Comparison of ENCODE assay signal across 28 cellular contexts in the genomic region with DNA sequence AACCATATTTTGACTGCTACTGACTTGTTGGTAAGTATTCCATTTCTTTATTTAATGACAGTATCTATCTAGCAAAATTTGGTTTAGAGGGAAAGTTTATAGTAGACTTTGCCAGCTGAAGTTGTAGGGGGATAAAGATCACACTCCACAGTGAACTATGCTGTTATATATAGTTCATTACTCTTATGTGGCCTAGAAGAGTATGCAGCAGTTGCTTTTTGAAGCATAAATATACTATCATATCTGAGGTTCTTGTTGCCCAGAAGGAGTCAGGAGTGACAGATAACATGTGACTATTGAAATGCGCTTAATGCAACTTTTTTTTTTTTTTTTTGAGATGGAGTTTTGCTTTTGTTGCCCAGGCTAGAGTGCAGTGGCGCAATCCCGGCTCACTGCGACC.
"Had no signal": no experiment of that assay in that cellular context is flagged by ENCODE, and none has a peak within 500 bp of the region (broad histone marks: within the 10 kb centered on the region; RNA-seq: fewer than 3 reads in every experiment).

No MANE protein-coding gene starts in this region.

- H3K27ac Mint-ChIP-seq: endodermal cell; immature natural killer cell; mesothelial cell of epicardium; naive thymus-derived CD8-positive, alpha-beta T cell; stimulated activated memory B cell treated with anti-CD40 and anti-IgM and Interleukin-4, amounts not matched to agents 10 μg/mL and 1 μg/mL and 100 μg/mL, for 72 hours had no signal

- ATAC-seq: esophagus mucosa; gastroesophageal sphincter; mucosa of descending colon; naive thymus-derived CD8-positive, alpha-beta T cell; stimulated activated memory B cell treated with anti-CD40 and anti-IgM and Interleukin-4, amounts not matched to agents 10 μg/mL and 1 μg/mL and 100 μg/mL, for 72 hours; stimulated activated naive CD8-positive, alpha-beta T cell treated with anti-CD3 and anti-CD28 coated beads, Interleukin-15, Interleukin-2, amounts not matched to agents 100 U/mL and 50 U/mL, for 24 hours had no signal

- H3K36me3 ChIP-seq: ovary had no signal

- H3K4me3 ChIP-seq: gastroesophageal sphincter, mucosa of descending colon, ovary, skin epidermis, spleen, testis, tibial nerve, upper lobe of left lung had no signal

- H3K27ac ChIP-seq: epithelial cell of prostate, gastroesophageal sphincter, ovary, skin epidermis, spleen, testis had no signal

- H3K9me3 ChIP-seq: gastroesophageal sphincter, mucosa of descending colon, ovary, spleen, testis, tibial nerve, upper lobe of left lung had no signal

- H3K27me3 ChIP-seq: gastroesophageal sphincter, ovary, spleen, testis, tibial nerve, upper lobe of left lung had no signal

- H3K4me1 Mint-ChIP-seq: stimulated activated memory B cell treated with anti-CD40 and anti-IgM and Interleukin-4, amounts not matched to agents 10 μg/mL and 1 μg/mL and 100 μg/mL, for 72 hours had no signal

- DNase-seq: central memory CD4-positive, alpha-beta T cell; effector CD8-positive, alpha-beta T cell; endodermal cell; foreskin fibroblast; hypothalamus; immature natural killer cell; islet precursor cell; kidney glomerular epithelial cell; mesenchymal stem cell; mucosa of descending colon; naive thymus-derived CD8-positive, alpha-beta T cell; occipital lobe; ovary; posterior cingulate gyrus; retina; spleen; stimulated activated CD4-positive, alpha-beta T cell treated with anti-CD3 and anti-CD28 coated beads, Interleukin-4, amount 100 ng/mL, for 4 hours; stimulated activated naive CD8-positive, alpha-beta T cell treated with anti-CD3 and anti-CD28 coated beads, Interleukin-15, Interleukin-2, amounts not matched to agents 100 U/mL and 50 U/mL, for 24 hours; substantia nigra; testis; upper lobe of left lung had no signal

- H3K4me1 ChIP-seq: testis had no signal

- H3K9me3 Mint-ChIP-seq: endodermal cell; immature natural killer cell; mesothelial cell of epicardium; naive thymus-derived CD8-positive, alpha-beta T cell; stimulated activated memory B cell treated with anti-CD40 and anti-IgM and Interleukin-4, amounts not matched to agents 10 μg/mL and 1 μg/mL and 100 μg/mL, for 72 hours had no signal

- H3K4me3 Mint-ChIP-seq: endodermal cell; immature natural killer cell; mesothelial cell of epicardium; naive thymus-derived CD8-positive, alpha-beta T cell; stimulated activated memory B cell treated with anti-CD40 and anti-IgM and Interleukin-4, amounts not matched to agents 10 μg/mL and 1 μg/mL and 100 μg/mL, for 72 hours had no signal

- H3K27me3 Mint-ChIP-seq: naive thymus-derived CD8-positive, alpha-beta T cell; stimulated activated memory B cell treated with anti-CD40 and anti-IgM and Interleukin-4, amounts not matched to agents 10 μg/mL and 1 μg/mL and 100 μg/mL, for 72 hours had no signal
